In the genomic region with DNA sequence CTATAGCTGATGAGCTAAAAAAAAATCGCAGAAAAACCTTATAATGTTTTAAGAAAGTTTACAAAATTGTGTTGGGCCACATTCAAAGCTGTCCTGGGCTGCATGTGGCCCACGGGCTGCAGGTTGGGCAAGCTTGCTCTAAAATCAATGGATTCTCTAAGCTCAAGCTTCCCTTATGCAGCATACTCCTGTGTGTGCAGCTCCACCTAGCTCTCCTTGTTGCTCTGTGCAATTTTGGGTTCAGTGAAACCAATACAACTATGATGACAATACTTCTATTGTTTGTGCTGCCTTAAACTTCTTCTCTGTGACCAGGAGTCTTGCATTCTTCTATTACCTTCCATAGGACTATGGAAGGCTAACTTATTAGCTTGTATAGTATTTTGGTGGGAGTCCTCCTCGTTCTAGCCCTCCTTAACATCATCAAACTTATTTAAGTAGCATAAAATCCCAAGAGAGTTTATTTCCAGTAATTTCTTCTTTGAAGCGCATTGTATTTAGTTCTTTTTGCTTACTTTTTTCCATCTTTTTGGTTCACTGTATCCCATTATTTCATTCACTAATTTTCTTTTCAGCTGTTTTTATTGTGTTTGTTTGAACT, we compare ENCODE assay signal across 8 cellular contexts.
DNase-seq lines count a peak whose midpoint lies in the region; ATAC-seq, FAIRE-seq and TF ChIP-seq lines count a peak whose summit lies in the region.

No MANE protein-coding gene starts in this region.

- H3K9me3 ChIP-seq in A673 (ENCODE audit: low read depth, low read length, poor library complexity, severe bottlenecking): no peaks in the 10 kb centered on the region
- H3K9me3 ChIP-seq in OCI-LY1 (ENCODE audit: low read length): no peaks in the 10 kb centered on the region

- BruUV-seq in A673 (replicated peaks; lab: Mats Ljungman, UMichigan): no TSS peak

- no peaks in the 10 kb centered on the region for H3K9me2 ChIP-seq in OCI-LY1 (ENCODE audit: low read depth, low read length)

- no peaks in the 10 kb centered on the region for H3K4me1 ChIP-seq in A673 (ENCODE audit: insufficient read depth, low read length, poor library complexity, severe bottlenecking)
- no peaks in the 10 kb centered on the region for H3K4me1 ChIP-seq in OCI-LY1 (ENCODE audit: insufficient read depth, low read length, severe bottlenecking)

- no peak overlapping the region for H2AFZ ChIP-seq in OCI-LY1 (ENCODE audit: low read length)

- H3K36me3 ChIP-seq in A673 (ENCODE audit: insufficient read depth, low read length, poor library complexity, severe bottlenecking) (no peaks in the 10 kb centered on the region), OCI-LY1 (ENCODE audit: insufficient read depth, low read length) (no peaks in the 10 kb centered on the region)

- ATAC-seq in HG02973 (IDR thresholded peaks at IDR 0.05; ENCODE audit: unreplicated experiment) (peak; percentile 63), HG03108 (IDR thresholded peaks at IDR 0.05; ENCODE audit: unreplicated experiment) (no peak)

- FAIRE-seq in urothelium cell line (lab: Jason Lieb, UNC): no peak

- H3K27ac ChIP-seq in A673 (ENCODE audit: low read depth, low read length, poor library complexity, severe bottlenecking) (no peak overlapping the region), OCI-LY1 (ENCODE audit: low read depth, low read length, poor library complexity, severe bottlenecking) (no peak overlapping the region)

- TF ChIP-seq CTCF in A673 (conservative IDR thresholded peaks at IDR 0.05; ENCODE audit: low read depth, low read length) (peak; percentile 48), GM12874 (IDR thresholded peaks at IDR 0.05; ENCODE audit: insufficient read depth, low read depth, low read length) (peak; percentile 49; the same call in 1 of the 2 replicates), OCI-LY1 (IDR thresholded peaks at IDR 0.05; ENCODE audit: low read length) (peak; percentile 71)

- no peak overlapping the region for H3K9ac ChIP-seq in OCI-LY1 (ENCODE audit: low read length)

- CTCF ChIA-PET in A673 (lab: Charles Lee): interaction anchor here (0.9 kb wide), 1 partner anchor 130 kb away, joined by 3 read pairs; no protein-coding TSS in a partner anchor

- POLR2A ChIA-PET in A673 (lab: Charles Lee; ENCODE audit: low non-redundant PET): no interaction called here

- H3K4me2 ChIP-seq in OCI-LY1 (ENCODE audit: low read length): no peak overlapping the region

- H3K79me2 ChIP-seq in OCI-LY1 (ENCODE audit: insufficient read depth, low read length): no peaks in the 10 kb centered on the region

- no peaks in the 10 kb centered on the region for H3K27me3 ChIP-seq in A673 (replicated peaks; ENCODE audit: insufficient read depth, low read depth, low read length, poor library complexity)
- no peaks in the 10 kb centered on the region; the same call in 1 of the 2 replicates for H3K27me3 ChIP-seq in OCI-LY1 (ENCODE audit: insufficient read depth, low read length)

- H3K4me3 ChIP-seq in A673 (ENCODE audit: low read depth, low read length, poor library complexity, severe bottlenecking) (no peak overlapping the region), OCI-LY1 (ENCODE audit: low read depth, low read length, poor library complexity, severe bottlenecking) (no peak overlapping the region)

- no peaks in the 10 kb centered on the region for H3F3A ChIP-seq in OCI-LY1 (ENCODE audit: insufficient read depth, low read length)

- DNase-seq in A673 (ENCODE audit: low spot score): peak; percentile 23
- peak; percentile 76 for DNase-seq in fibroblast of peridontal ligament (ENCODE audit: extremely low read depth)
- peak; percentile 27 for DNase-seq in urothelium cell line (ENCODE audit: low spot score)
- no peak for DNase-seq in stimulated activated CD4-positive, alpha-beta T cell treated with anti-CD3 and anti-CD28 coated beads, Interleukin-2, amount 100 ng/mL, for 48 hours

- H4K20me1 ChIP-seq in OCI-LY1 (ENCODE audit: insufficient read depth, low read length): no peaks in the 10 kb centered on the region

- intact Hi-C loops in A673 (cut with micrococcal nuclease; ENCODE audit: unreplicated experiment): loop anchor here (2.0 to 10.0 kb wide), 2 partner anchors 130 to 274 kb away; no protein-coding TSS in a partner anchor

Comparison
In these comparisons a context has a peak if more than half of its experiments do, and no peak if none do; other contexts are left out.
1. DNase-seq: peak in A673 (single experiment), fibroblast of peridontal ligament (single experiment) and urothelium cell line (single experiment); none in stimulated activated CD4-positive, alpha-beta T cell treated with anti-CD3 and anti-CD28 coated beads, Interleukin-2, amount 100 ng/mL, for 48 hours (0 of 2).
2. Peak in every context shown above with its lines, with median percentiles within 50 percentile points of each other: CTCF ChIP-seq.